Comparison of ENCODE assay signal across 26 cellular contexts in genomic region chr12:103762473-103762872, GRCh38.
"Had no signal": no experiment of that assay in that cellular context is flagged by ENCODE, and none has a peak within 500 bp of the region (broad histone marks: within the 10 kb centered on the region; RNA-seq: fewer than 3 reads in every experiment).

No MANE protein-coding gene starts in this region.

- H3K9me3 ChIP-seq: stomach, suprapubic skin, testis, thoracic aorta, thyroid gland, tibial artery, tibial nerve, transverse colon, upper lobe of left lung, upper lobe of right lung, uterus, vagina had no signal

- H3K27ac ChIP-seq: stomach, suprapubic skin, testis, thoracic aorta, thyroid gland, tibial artery, tibial nerve, transverse colon, upper lobe of left lung, upper lobe of right lung, uterus, vagina had no signal

- H3K36me3 ChIP-seq: suprapubic skin, thyroid gland, upper lobe of right lung, uterus had no signal

- H3K27me3 ChIP-seq: stomach, suprapubic skin, testis, thyroid gland, tibial artery, tibial nerve, transverse colon, upper lobe of left lung, upper lobe of right lung, uterus, vagina had no signal

- DNase-seq: stimulated activated CD4-positive, alpha-beta T cell treated with anti-CD3 and anti-CD28 coated beads, Interleukin-2, amount 100 ng/mL, for 48 hours; stimulated activated CD4-positive, alpha-beta T cell treated with anti-CD3 and anti-CD28 coated beads, Interleukin-4, amount 100 ng/mL, for 1 hour; stimulated activated CD4-positive, alpha-beta T cell treated with anti-CD3 and anti-CD28 coated beads, Interleukin-4, amount 100 ng/mL, for 24 hours; stimulated activated CD4-positive, alpha-beta T cell treated with anti-CD3 and anti-CD28 coated beads, Interleukin-4, amount 100 ng/mL, for 4 hours; stimulated activated CD8-positive, alpha-beta memory T cell treated with anti-CD3 and anti-CD28 coated beads, Interleukin-4, amount 100 ng/mL, for 48 hours; stimulated activated naive B cell treated with anti-CD40 and anti-IgM and Interleukin-4, amounts not matched to agents 10 μg/mL and 1 μg/mL and 100 μg/mL, for 72 hours; stimulated activated naive CD4-positive, alpha-beta T cell; stimulated activated naive CD4-positive, alpha-beta T cell treated with Interleukin-2 at 50 U/mL for 16 hours; stimulated activated naive CD8-positive, alpha-beta T cell treated with anti-CD3 and anti-CD28 coated beads, Interleukin-15, amount 100 ng/mL, for 72 hours; stimulated activated naive CD8-positive, alpha-beta T cell treated with anti-CD3 and anti-CD28 coated beads, Interleukin-15, Interleukin-2, amounts not matched to agents 100 U/mL and 50 U/mL, for 24 hours; stomach; substantia nigra; testis; thyroid gland; tibial artery; transverse colon; trophoblast cell; upper lobe of left lung; upper lobe of right lung; uterus had no signal

- H3K4me3 ChIP-seq: stomach, suprapubic skin, testis, thoracic aorta, thyroid gland, tibial artery, tibial nerve, transverse colon, upper lobe of left lung, upper lobe of right lung, uterus, vagina had no signal

- H3K4me1 ChIP-seq: stomach, suprapubic skin, testis, thyroid gland, tibial artery, tibial nerve, transverse colon, upper lobe of left lung, upper lobe of right lung, uterus, vagina had no signal

- ATAC-seq: stimulated activated effector memory CD8-positive, alpha-beta T cell treated with anti-CD3 and anti-CD28 coated beads, Interleukin-12 subunit alpha, Interleukin-12 subunit beta, amount 100 ng/mL, for 72 hours; stimulated activated memory B cell treated with anti-CD40 and anti-IgM and Interleukin-4, amounts not matched to agents 10 μg/mL and 1 μg/mL and 100 μg/mL, for 72 hours; stimulated activated naive B cell treated with anti-CD40 and anti-IgM and Interleukin-4, amounts not matched to agents 10 μg/mL and 1 μg/mL and 100 μg/mL, for 72 hours; stimulated activated naive CD8-positive, alpha-beta T cell treated with anti-CD3 and anti-CD28 coated beads, Interleukin-15, amount 100 ng/mL, for 72 hours; stimulated activated naive CD8-positive, alpha-beta T cell treated with anti-CD3 and anti-CD28 coated beads, Interleukin-15, Interleukin-2, amounts not matched to agents 100 U/mL and 50 U/mL, for 24 hours; upper lobe of right lung had no signal
